9 cellular contexts compared by ENCODE assay signal in the genomic region with DNA sequence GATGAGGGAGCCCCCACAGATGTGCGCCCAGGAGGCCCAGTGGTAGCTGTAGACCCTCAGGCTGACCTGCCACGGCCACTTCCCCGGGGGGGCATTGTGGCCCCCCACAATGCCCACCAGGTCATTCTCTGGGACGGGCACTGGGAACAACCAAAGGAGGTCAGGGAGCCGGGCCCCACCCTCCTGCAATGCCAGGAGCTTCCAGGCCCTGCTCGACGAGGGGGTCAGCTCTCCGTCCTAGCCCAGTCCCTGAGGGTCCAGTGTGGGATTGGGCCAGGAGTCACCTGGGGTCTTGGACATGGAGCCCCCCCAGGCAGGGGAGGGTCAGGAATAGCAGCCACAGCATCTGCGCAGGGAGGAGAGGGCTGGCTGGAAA. TPM values are rescaled to one million over a fixed set of nuclear protein-coding genes. Genes with fewer than 3 reads are reported as not detected.
"Had no signal": no experiment of that assay in that cellular context is flagged by ENCODE, and none has a peak within 500 bp of the region (broad histone marks: within the 10 kb centered on the region; RNA-seq: fewer than 3 reads in every experiment).

No MANE protein-coding gene starts in this region.

- DNase-seq: H7, IMR-90, KBM-7 had no signal

- H3K9me3 ChIP-seq: HAP-1 had no signal

- H3K27ac Mint-ChIP-seq: GM23338 had no signal

- FAIRE-seq: HTR-8/SVneo had no signal

- ATAC-seq: GM23338, HCT116 had no signal

- H3K4me3 Mint-ChIP-seq: GM23338 had no signal

- H3K4me2 ChIP-seq: GM23338 had no signal

- H3K4me1 ChIP-seq: HAP-1 had no signal

- H3K36me3 ChIP-seq: HAP-1 had no signal

- H2AFZ ChIP-seq: GM23338 had no signal

- H3K4me3 ChIP-seq: GM23338, HAP-1 had no signal

RNA-seq across cellular contexts. Expression of a gene that starts 7.0 kb away (rescaled TPM):
- total RNA-seq: H4, H7, HT-29, IMR-90 had no signal
- polyA plus RNA-seq: GM23338, IMR-90 had no signal

RNA-seq across cellular contexts. Expression of a gene that starts 22.3 kb away (rescaled TPM):
- total RNA-seq: GM23338, H4, H7, HT-29, IMR-90 had no signal
- polyA plus RNA-seq: GM23338, IMR-90 had no signal

RNA-seq across cellular contexts. Expression of a gene that starts 32.9 kb away (rescaled TPM):
- total RNA-seq: GM23338, H7, HT-29, IMR-90 had no signal
- polyA plus RNA-seq: IMR-90 had no signal

RNA-seq across cellular contexts. Expression of a gene that starts 37.8 kb away (rescaled TPM):
- total RNA-seq: GM23338, H7, IMR-90 had no signal
- polyA plus RNA-seq: IMR-90 had no signal
